ENCODE assay signal across 13 cellular contexts in genomic region chr7:73795188-73795587, GRCh38. TPM values are rescaled to one million over a fixed set of nuclear protein-coding genes. Genes with fewer than 3 reads are reported as not detected.
"Had no signal": no experiment of that assay in that cellular context is flagged by ENCODE, and none has a peak within 500 bp of the region (broad histone marks: within the 10 kb centered on the region; RNA-seq: fewer than 3 reads in every experiment).

No MANE protein-coding gene starts in this region.

RNA-seq across cellular contexts. Expression of gene CLDN3, which starts 25.1 kb away (rescaled TPM):
- total RNA-seq: activated B cell treated with CpG ODN at 0.5 μM for 24 hours; activated CD4-positive, alpha-beta memory T cell treated with anti-CD3 and anti-CD28 coated beads for 36 hours; activated CD4-positive, alpha-beta T cell treated with anti-CD3 and anti-CD28 coated beads, Interleukin-2, amount 10 ng/mL, durations not matched to agents 24 days and 14 days; activated CD8-positive, alpha-beta memory T cell treated with anti-CD3 and anti-CD28 coated beads for 36 hours; activated CD8-positive, alpha-beta T cell treated with anti-CD3 and anti-CD28 coated beads for 36 hours; activated naive CD4-positive, alpha-beta T cell treated with anti-CD3 and anti-CD28 coated beads for 36 hours; activated naive CD4-positive, alpha-beta T cell treated with anti-CD3 and anti-CD28 coated beads, Interleukin-2, amount 50 U/mL, for 72 hours; activated naive CD8-positive, alpha-beta T cell treated with anti-CD3 and anti-CD28 coated beads for 36 hours; activated T-cell treated with anti-CD3 and anti-CD28 coated beads, Interleukin-2, amount 50 U/mL, for 72 hours; activated T-helper 1 cell treated with anti-CD3 and anti-CD28 coated beads, Interleukin-12 subunit alpha, Interleukin-12 subunit beta, Interleukin-2, Interleukin-4 antibody, amounts not matched to agents 30 ng/mL and 10 ng/mL and 1 ng/mL, durations not matched to agents 14 hours and 24 hours and 36 hours; activated T-helper 17 cell treated with anti-CD3 and anti-CD28 coated beads, Interleukin-2, amount 50 U/mL, for 72 hours; aorta; cardiac septum had no signal

RNA-seq across cellular contexts. Expression of gene CLDN4, which starts 35.6 kb away (rescaled TPM):
- total RNA-seq: activated B cell treated with CpG ODN at 0.5 μM for 24 hours; activated CD4-positive, alpha-beta T cell treated with anti-CD3 and anti-CD28 coated beads, Interleukin-2, amount 10 ng/mL, durations not matched to agents 24 days and 14 days; activated CD8-positive, alpha-beta memory T cell treated with anti-CD3 and anti-CD28 coated beads for 36 hours; activated T-helper 1 cell treated with anti-CD3 and anti-CD28 coated beads, Interleukin-12 subunit alpha, Interleukin-12 subunit beta, Interleukin-2, Interleukin-4 antibody, amounts not matched to agents 30 ng/mL and 10 ng/mL and 1 ng/mL, durations not matched to agents 14 hours and 24 hours and 36 hours; cardiac septum had no signal

RNA-seq across cellular contexts. Expression of gene METTL27, which starts 47.1 kb away (rescaled TPM):
- total RNA-seq: activated CD8-positive, alpha-beta T cell treated with anti-CD3 and anti-CD28 coated beads for 36 hours had no signal
